In genomic region chr19:43463381-43464088, GRCh38 we compare ENCODE assay signal across 8 cellular contexts. TPM values are rescaled to one million over a fixed set of nuclear protein-coding genes. Genes with fewer than 3 reads are reported as not detected.
DNase-seq lines count a peak whose midpoint lies in the region; ATAC-seq and TF ChIP-seq lines count a peak whose summit lies in the region.

No MANE protein-coding gene starts in this region.

- no peak for TF ChIP-seq CTCF in activated CD8-positive, alpha-beta T cell treated with anti-CD3 and anti-CD28 coated beads for 36 hours (IDR thresholded peaks at IDR 0.05)
- no peak for TF ChIP-seq CTCF in lower lobe of right lung (IDR thresholded peaks at IDR 0.05)

- ATAC-seq in HG03442 (IDR thresholded peaks at IDR 0.05; ENCODE audit: unreplicated experiment) (peak; percentile 84), lower lobe of right lung (peak; percentile 97)
- ATAC-seq in activated CD8-positive, alpha-beta T cell treated with anti-CD3 and anti-CD28 coated beads for 36 hours, result peak; percentile 87

- H3K36me3 Mint-ChIP-seq in activated CD8-positive, alpha-beta T cell treated with anti-CD3 and anti-CD28 coated beads for 36 hours (ENCODE audit: low read depth), result peaks cover 5% of the 10 kb centered on the region

- CTCF ChIA-PET in activated CD8-positive, alpha-beta T cell treated with anti-CD3 and anti-CD28 coated beads for 36 hours (lab: Charles Lee), result interaction anchor here (0.9 to 5.0 kb wide), 11 partner anchors 9 to 92 kb away, joined by 3 to 31 read pairs (median 5); partner anchors contain the start of genes PHLDB3 and ZNF575

- peaks cover 23% of the 10 kb centered on the region for H3K4me1 ChIP-seq in BLaER1
- no peaks in the 10 kb centered on the region for H3K4me1 ChIP-seq in ectodermal cell (ENCODE audit: control insufficient read depth, insufficient read depth, low read length)
- peaks cover 14% of the 10 kb centered on the region for H3K4me1 ChIP-seq in lower lobe of right lung

- H3K4me3 ChIP-seq in BLaER1 (peak overlapping the region; percentile 75), ectodermal cell (ENCODE audit: insufficient read depth, low read depth, low read length) (peak overlapping the region; percentile 85), lower lobe of right lung (peak overlapping the region; percentile 74)

- H3K9me3 Mint-ChIP-seq in activated CD8-positive, alpha-beta T cell treated with anti-CD3 and anti-CD28 coated beads for 36 hours, result no peaks in the 10 kb centered on the region

- H3K4me3 Mint-ChIP-seq in activated CD8-positive, alpha-beta T cell treated with anti-CD3 and anti-CD28 coated beads for 36 hours, result peak overlapping the region; percentile 84

- POLR2A ChIA-PET in activated CD8-positive, alpha-beta T cell treated with anti-CD3 and anti-CD28 coated beads for 36 hours (lab: Charles Lee), result interaction anchor here (0.8 to 4.5 kb wide), 8 partner anchors 11 to 132 kb away, joined by 3 to 23 read pairs (median 4); partner anchors contain the start of genes IRGQ, PHLDB3, ZNF575 and ZNF576

- H3K27me3 Mint-ChIP-seq in activated CD8-positive, alpha-beta T cell treated with anti-CD3 and anti-CD28 coated beads for 36 hours, result no peaks in the 10 kb centered on the region

- no peaks in the 10 kb centered on the region for H3K27me3 ChIP-seq in BLaER1
- peaks cover 51% of the 10 kb centered on the region for H3K27me3 ChIP-seq in ectodermal cell (ENCODE audit: control insufficient read depth, insufficient read depth, low read length, poor library complexity, severe bottlenecking)
- no peaks in the 10 kb centered on the region for H3K27me3 ChIP-seq in lower lobe of right lung (ENCODE audit: low read depth)

- H3K27ac Mint-ChIP-seq in activated CD8-positive, alpha-beta T cell treated with anti-CD3 and anti-CD28 coated beads for 36 hours, result peak overlapping the region; percentile 94

- H3K9ac ChIP-seq in BLaER1, result peak overlapping the region; percentile 69

- peak overlapping the region; percentile 75 for H3K4me2 ChIP-seq in BLaER1

- H3K4me1 Mint-ChIP-seq in activated CD8-positive, alpha-beta T cell treated with anti-CD3 and anti-CD28 coated beads for 36 hours (ENCODE audit: low read depth), result peaks cover 41% of the 10 kb centered on the region

- no peak overlapping the region for H3K27ac ChIP-seq in BLaER1
- peak overlapping the region; percentile 60 for H3K27ac ChIP-seq in ectodermal cell (ENCODE audit: insufficient read depth, low read depth, low read length, poor library complexity, severe bottlenecking)
- H3K27ac ChIP-seq in lower lobe of right lung, result peak overlapping the region; percentile 83

- H3K36me3 ChIP-seq in BLaER1 (no peaks in the 10 kb centered on the region), ectodermal cell (ENCODE audit: control insufficient read depth, insufficient read depth, low read length) (no peaks in the 10 kb centered on the region), lower lobe of right lung (no peaks in the 10 kb centered on the region)

- DNase-seq in GM19240 (ENCODE audit: insufficient read length, low spot score), result peak; percentile 90
- DNase-seq in NCI-H774 (lab: John Stamatoyannopoulos, UW), result peak; percentile 95
- DNase-seq in activated CD8-positive, alpha-beta T cell treated with anti-CD3 and anti-CD28 coated beads for 36 hours, result peak; percentile 100
- peak; percentile 99 for DNase-seq in lower lobe of right lung
- peak; percentile 99 to 100 for DNase-seq in stimulated activated CD4-positive, alpha-beta T cell treated with anti-CD3 and anti-CD28 coated beads, Interleukin-4, amount 100 ng/mL, for 48 hours (ENCODE audit: low read depth in 2 of 2)

- no peaks in the 10 kb centered on the region for H4K20me1 ChIP-seq in BLaER1

- intact Hi-C loops in activated CD8-positive, alpha-beta T cell treated with anti-CD3 and anti-CD28 coated beads for 36 hours (cut with micrococcal nuclease), result loop anchor here (5.0 kb wide), 1 partner anchor 39 kb away; the partner anchor contains the start of gene PHLDB3
- intact Hi-C loops in lower lobe of right lung (cut with DNase I), result no loop called here

- WGBS in ectodermal cell, 2 experiments, result 0% methylated on average over 54 of the region's 54 CpGs

- H3K9me3 ChIP-seq in BLaER1 (no peaks in the 10 kb centered on the region), ectodermal cell (ENCODE audit: control insufficient read depth, low read length) (no peaks in the 10 kb centered on the region), lower lobe of right lung (no peaks in the 10 kb centered on the region)

RNA-seq across cellular contexts. Expression of gene LYPD3, which starts 1.9 kb away (rescaled TPM):
- total RNA-seq in activated CD8-positive, alpha-beta T cell treated with anti-CD3 and anti-CD28 coated beads for 36 hours, result 1 to 10 TPM; 4.4 to 4.9 TPM
- 0.94 TPM for polyA plus RNA-seq in ectodermal cell (2013, experiment 1 of 4)
- 1.3 TPM for polyA plus RNA-seq in ectodermal cell (2013, experiment 2 of 4)
- polyA plus RNA-seq in ectodermal cell (2013, experiment 3 of 4), result 0.80 TPM
- polyA plus RNA-seq in ectodermal cell (2013, experiment 4 of 4), result 1.5 TPM
- 0.74 TPM for total RNA-seq in lower lobe of right lung

RNA-seq across cellular contexts. Expression of gene PHLDB3, which starts 41.0 kb away (rescaled TPM):
- 10 to 100 TPM; 14.7 to 17.5 TPM for total RNA-seq in activated CD8-positive, alpha-beta T cell treated with anti-CD3 and anti-CD28 coated beads for 36 hours
- 10.0 TPM for polyA plus RNA-seq in ectodermal cell (2013, experiment 1 of 4)
- polyA plus RNA-seq in ectodermal cell (2013, experiment 2 of 4), result 9.2 TPM
- 10.6 TPM for polyA plus RNA-seq in ectodermal cell (2013, experiment 3 of 4)
- polyA plus RNA-seq in ectodermal cell (2013, experiment 4 of 4), result 7.9 TPM
- 7.8 TPM for total RNA-seq in lower lobe of right lung

RNA-seq across cellular contexts. Expression of gene TEX101, which starts 48.8 kb away (rescaled TPM):
- not detected for total RNA-seq in activated CD8-positive, alpha-beta T cell treated with anti-CD3 and anti-CD28 coated beads for 36 hours
- polyA plus RNA-seq in ectodermal cell (2013, experiment 1 of 4), result not detected
- not detected for polyA plus RNA-seq in ectodermal cell (2013, experiment 2 of 4)
- polyA plus RNA-seq in ectodermal cell (2013, experiment 3 of 4), result not detected
- not detected for polyA plus RNA-seq in ectodermal cell (2013, experiment 4 of 4)
- total RNA-seq in lower lobe of right lung, result not detected
